In genomic region chr4:173530326-173531062, GRCh38 we compare ENCODE assay signal across 9 cellular contexts. TPM values are rescaled to one million over a fixed set of nuclear protein-coding genes. Genes with fewer than 3 reads are reported as not detected.
DNase-seq lines count a peak whose midpoint lies in the region; TF ChIP-seq lines count a peak whose summit lies in the region.
"Had no signal": no experiment of that assay in that cellular context is flagged by ENCODE, and none has a peak within 500 bp of the region (broad histone marks: within the 10 kb centered on the region; RNA-seq: fewer than 3 reads in every experiment).

No MANE protein-coding gene starts in this region.

- no peak for TF ChIP-seq CTCF in fibroblast of the aortic adventitia (IDR thresholded peaks at IDR 0.05; ENCODE audit: insufficient read depth, low read length)
- no peak for TF ChIP-seq CTCF in sigmoid colon (IDR thresholded peaks at IDR 0.05)

- no peak for TF ChIP-seq EP300 in sigmoid colon (IDR thresholded peaks at IDR 0.05)

- intact Hi-C loops in sigmoid colon (cut with DNase I): loop anchor here (2.0 to 10.0 kb wide), 5 partner anchors 42 to 462 kb away; no protein-coding TSS in a partner anchor

- H3K27ac ChIP-seq in SJCRH30 (no peak overlapping the region; the same call in 1 of the 2 replicates), sigmoid colon (peak overlapping the region; percentile 98 to 99 (median 99))

- no peaks in the 10 kb centered on the region for H3K36me3 ChIP-seq in SJCRH30
- peaks cover 13 to 26% (median 17%) of the 10 kb centered on the region in 4 donors for H3K36me3 ChIP-seq in sigmoid colon

- WGBS in sigmoid colon, 2 donors: 5 to 7% methylated on average over 34 of the region's 34 CpGs

- DNase-seq in D341Med (ENCODE audit: low spot score) (peak; percentile 28), SJCRH30 (no peak), fibroblast of the aortic adventitia (ENCODE audit: low read depth) (peak; percentile 39), sigmoid colon (peak; percentile 70), SKM-1 treated with dmso at 0.1 percent for 144 hours (lab: John Stamatoyannopoulos, UW; ENCODE audit: unreplicated experiment) (no peak), NCI-H1417 treated with DMSO at 0.1 percent for 48 hours (lab: John Stamatoyannopoulos, UW) (no peak), NCI-H524 (lab: John Stamatoyannopoulos, UW) (no peak), cortex of kidney (lab: John Stamatoyannopoulos, UW) (no peak)
- DNase-seq: hippocampal formation had no signal

- H3K4me3 ChIP-seq in SJCRH30 (peak overlapping the region; percentile 65), fibroblast of the aortic adventitia (ENCODE audit: low read depth, low read length) (peak overlapping the region; percentile 94), sigmoid colon (peak overlapping the region; percentile 90 to 98 (median 95))

- TF ChIP-seq POLR2A in sigmoid colon (IDR thresholded peaks at IDR 0.05): no peak

- H3K4me1 ChIP-seq in SJCRH30 (no peaks in the 10 kb centered on the region), sigmoid colon (peaks cover 0 to 21% (median 8%) of the 10 kb centered on the region in 4 donors)

- no peaks in the 10 kb centered on the region for H3K27me3 ChIP-seq in SJCRH30
- H3K27me3 ChIP-seq in sigmoid colon: no peaks in the 10 kb centered on the region

- H3K9me3 ChIP-seq in SJCRH30 (replicated peaks) (no peaks in the 10 kb centered on the region), sigmoid colon (no peaks in the 10 kb centered on the region)

RNA-seq across cellular contexts. Expression of gene HAND2, which starts 0.5 kb away (rescaled TPM):
- 2.3 and 3.4 TPM in 2 replicates for total RNA-seq in SJCRH30 (2014; rRNA removed; shearing (Covaris generic))
- 31.3 TPM in 2 replicates for total RNA-seq in fibroblast of the aortic adventitia (ENCODE audit: low replicate concordance)
- total RNA-seq in sigmoid colon: 100 to 1,000 TPM; 141 to 224 (median 180) TPM
- 10 to 100 TPM in 1 of 3 donors, 1 to 10 TPM in 1, under 1 TPM in 1; 0.46 to 17.4 (median 7.2) TPM for polyA plus RNA-seq in sigmoid colon

Comparison
In these comparisons a context has a peak if more than half of its experiments do, and no peak if none do; other contexts are left out.
1. DNase-seq: peak in D341Med (single experiment), fibroblast of the aortic adventitia (single experiment) and sigmoid colon (single experiment); none in SJCRH30 (0 of 2), SKM-1 treated with dmso at 0.1 percent for 144 hours (single experiment), NCI-H1417 treated with DMSO at 0.1 percent for 48 hours (single experiment), NCI-H524 (0 of 2) and cortex of kidney (single experiment).
2. Peak in every context shown above with its lines, with median percentiles within 50 percentile points of each other: H3K4me3 ChIP-seq.